Comparison of ENCODE assay signal across 12 cellular contexts in the genomic region with DNA sequence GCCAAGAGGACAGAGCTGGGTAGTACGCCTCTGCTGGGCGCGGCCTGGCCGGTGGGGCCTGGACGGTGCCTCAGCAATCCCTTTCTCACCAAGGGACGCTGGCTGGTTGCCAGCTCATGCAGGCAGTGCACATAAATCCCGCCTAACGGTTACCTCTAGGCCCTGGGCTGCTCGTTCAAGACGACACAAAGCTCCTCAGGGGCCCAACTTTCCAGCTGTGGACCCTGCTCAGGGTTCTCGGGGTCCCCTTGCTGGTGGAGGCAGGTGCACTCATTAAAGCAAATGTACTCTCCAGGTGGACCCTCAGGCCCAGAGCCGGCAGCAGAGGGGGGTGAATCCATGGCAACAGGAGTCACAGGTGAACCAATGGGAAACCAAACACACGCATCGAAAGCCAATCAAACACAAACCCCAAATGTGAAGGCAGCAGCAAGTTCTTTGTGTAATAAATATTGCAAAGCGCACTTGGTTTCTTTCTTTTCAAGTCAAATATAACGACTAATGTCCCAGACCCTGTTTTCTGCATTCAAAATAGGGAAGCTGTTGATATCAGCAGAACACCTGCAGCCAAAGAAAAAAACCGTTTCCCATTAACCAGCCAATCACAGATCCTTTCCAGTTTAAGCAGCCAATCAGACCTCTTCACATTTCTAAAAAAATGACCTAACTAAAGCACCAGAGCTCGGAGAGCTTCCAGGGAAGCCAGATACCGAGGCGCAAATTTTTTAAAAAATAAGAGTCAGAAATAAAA. TPM values are rescaled to one million over a fixed set of nuclear protein-coding genes. Genes with fewer than 3 reads are reported as not detected.
DNase-seq lines count a peak whose midpoint lies in the region; ATAC-seq and TF ChIP-seq lines count a peak whose summit lies in the region.
"Had no signal": no experiment of that assay in that cellular context is flagged by ENCODE, and none has a peak within 500 bp of the region (broad histone marks: within the 10 kb centered on the region; RNA-seq: fewer than 3 reads in every experiment).

No MANE protein-coding gene starts in this region.

- no peak overlapping the region for H3K27ac ChIP-seq in CD4-positive, CD25-positive, alpha-beta regulatory T cell (ENCODE audit: insufficient read depth, low read length, poor library complexity, severe bottlenecking)
- peak overlapping the region; percentile 90 for H3K27ac ChIP-seq in cingulate gyrus (ENCODE audit: low read depth, low read length)
- H3K27ac ChIP-seq: cardiac muscle cell, gastrocnemius medialis, testis had no signal

- peaks cover 0 to 7% (median 4%) of the 10 kb centered on the region in 7 donors for H3K9me3 Mint-ChIP-seq in CD4-positive, CD25-positive, alpha-beta regulatory T cell

- H3K27me3 Mint-ChIP-seq in CD4-positive, CD25-positive, alpha-beta regulatory T cell = peaks cover 5% of the 10 kb centered on the region

- ATAC-seq in CD4-positive, CD25-positive, alpha-beta regulatory T cell (ENCODE audit: low read depth in 2 of 2) = peak in 1 of 2 donors; percentile 56
- ATAC-seq in HG03432 (IDR thresholded peaks at IDR 0.05; ENCODE audit: unreplicated experiment) (no peak), HG02642 (IDR thresholded peaks at IDR 0.05; ENCODE audit: poor library complexity, unreplicated experiment) (no peak)
- ATAC-seq: gastrocnemius medialis had no signal

- H3K4me3 Mint-ChIP-seq in CD4-positive, CD25-positive, alpha-beta regulatory T cell = peak overlapping the region in 3 of 4 donors; percentile 10 to 76 (median 66)

- H3K36me3 Mint-ChIP-seq in CD4-positive, CD25-positive, alpha-beta regulatory T cell = peaks cover 6% of the 10 kb centered on the region

- peaks cover 0 to 5% (median under 1%) of the 10 kb centered on the region in 4 donors for H3K4me1 Mint-ChIP-seq in CD4-positive, CD25-positive, alpha-beta regulatory T cell

- no peak overlapping the region for H3K27ac Mint-ChIP-seq in CD4-positive, CD25-positive, alpha-beta regulatory T cell

- in situ Hi-C loops in GM13976 (cut with MboI; ENCODE audit: low sequenced_read_pairs, unreplicated experiment) = loop anchor here (25.0 kb wide), 1 partner anchor 238 kb away; no protein-coding TSS in a partner anchor

- peak in 2 of 3 donors; percentile 36 to 66 for DNase-seq in CD4-positive, CD25-positive, alpha-beta regulatory T cell
- DNase-seq in GM13976 (ENCODE audit: low spot score) (peak; percentile 79), NCI-H69 (lab: John Stamatoyannopoulos, UW) (peak; percentile 85), foreskin fibroblast (no peak), EL (no peak)
- DNase-seq: gastrocnemius medialis, NCI-H446 treated with DMSO at 0.1 percent for 48 hours, testis had no signal

- TF ChIP-seq CTCF in GM13976 (IDR thresholded peaks at IDR 0.05; ENCODE audit: borderline replicate concordance, control extremely low read depth, extremely low read depth, insufficient read depth, missing control alignments) (no peak), foreskin fibroblast (IDR thresholded peaks at IDR 0.05; ENCODE audit: low read depth, low read length) (no peak)

- H3K4me1 ChIP-seq in CD4-positive, CD25-positive, alpha-beta regulatory T cell (ENCODE audit: control insufficient read depth, insufficient read depth, low read length, poor library complexity, severe bottlenecking) = no peaks in the 10 kb centered on the region
- H3K4me1 ChIP-seq: gastrocnemius medialis had no signal

- no peak overlapping the region for H3K4me3 ChIP-seq in CD4-positive, CD25-positive, alpha-beta regulatory T cell (ENCODE audit: low read depth, low read length)
- no peak overlapping the region for H3K4me3 ChIP-seq in foreskin fibroblast (ENCODE audit: low read depth in 1 of 2, low read length in 2 of 2)
- H3K4me3 ChIP-seq: cardiac muscle cell, gastrocnemius medialis, testis had no signal

- no peaks in the 10 kb centered on the region for H3K27me3 ChIP-seq in CD4-positive, CD25-positive, alpha-beta regulatory T cell (ENCODE audit: control insufficient read depth, insufficient read depth, low read length)
- H3K27me3 ChIP-seq: cardiac muscle cell, gastrocnemius medialis, testis had no signal

- peaks cover 4% of the 10 kb centered on the region for H3K36me3 ChIP-seq in CD4-positive, CD25-positive, alpha-beta regulatory T cell (ENCODE audit: control insufficient read depth, insufficient read depth, low read length)
- H3K36me3 ChIP-seq: cardiac muscle cell had no signal

- H3K9me3 ChIP-seq in CD4-positive, CD25-positive, alpha-beta regulatory T cell (ENCODE audit: control insufficient read depth in 2 of 2, low read length in 2 of 2) = peaks cover 2 to 10% of the 10 kb centered on the region in 2 experiments
- H3K9me3 ChIP-seq: gastrocnemius medialis, testis had no signal

RNA-seq across cellular contexts. Expression of a gene that starts 26.1 kb away (rescaled TPM):
- total RNA-seq in CD4-positive, CD25-positive, alpha-beta regulatory T cell = 106 TPM
- 10 to 100 TPM; 19.2 to 25.4 (median 22.3) TPM for polyA plus RNA-seq in CD4-positive, CD25-positive, alpha-beta regulatory T cell

Comparison
In these comparisons a context has a peak if more than half of its experiments do, and no peak if none do; other contexts are left out.
1. DNase-seq: peak in CD4-positive, CD25-positive, alpha-beta regulatory T cell (2 of 3), GM13976 (single experiment) and NCI-H69 (single experiment); none in foreskin fibroblast (0 of 2) and EL (single experiment).